ENCODE assay signal across 1 cellular context in the genomic region with DNA sequence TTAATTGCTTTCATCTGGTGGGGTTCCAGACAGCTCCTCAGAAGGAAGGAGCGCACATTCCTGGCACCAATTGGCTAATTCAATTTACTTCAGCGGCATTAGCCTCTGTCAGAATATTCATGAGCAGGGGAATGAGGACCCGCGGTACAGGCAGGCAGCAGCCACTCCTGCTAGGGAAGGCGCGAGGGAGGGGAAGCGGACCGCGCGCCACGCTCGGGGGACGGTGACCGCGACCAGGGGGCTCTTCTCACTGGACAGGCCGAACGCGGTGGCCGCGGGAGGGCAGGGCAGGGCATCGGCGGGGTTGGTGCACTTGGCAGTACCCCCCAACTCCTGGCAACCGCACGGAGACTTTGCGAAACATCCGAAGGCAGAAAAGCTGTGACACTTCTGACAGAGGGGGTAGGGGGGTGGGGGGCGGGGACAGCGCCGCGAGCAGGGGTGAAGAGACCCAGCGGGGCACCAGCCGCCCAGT.
TF ChIP-seq lines count a peak whose summit lies in the region.

A gene (plus strand): TSS at position 160 of the 475 bp plus-strand sequence.

TF ChIP-seq in GM23338, 12 proteins besides CTCF, POLR2A, EP300 and RAD21:
- TF ChIP-seq, protein P1, sequence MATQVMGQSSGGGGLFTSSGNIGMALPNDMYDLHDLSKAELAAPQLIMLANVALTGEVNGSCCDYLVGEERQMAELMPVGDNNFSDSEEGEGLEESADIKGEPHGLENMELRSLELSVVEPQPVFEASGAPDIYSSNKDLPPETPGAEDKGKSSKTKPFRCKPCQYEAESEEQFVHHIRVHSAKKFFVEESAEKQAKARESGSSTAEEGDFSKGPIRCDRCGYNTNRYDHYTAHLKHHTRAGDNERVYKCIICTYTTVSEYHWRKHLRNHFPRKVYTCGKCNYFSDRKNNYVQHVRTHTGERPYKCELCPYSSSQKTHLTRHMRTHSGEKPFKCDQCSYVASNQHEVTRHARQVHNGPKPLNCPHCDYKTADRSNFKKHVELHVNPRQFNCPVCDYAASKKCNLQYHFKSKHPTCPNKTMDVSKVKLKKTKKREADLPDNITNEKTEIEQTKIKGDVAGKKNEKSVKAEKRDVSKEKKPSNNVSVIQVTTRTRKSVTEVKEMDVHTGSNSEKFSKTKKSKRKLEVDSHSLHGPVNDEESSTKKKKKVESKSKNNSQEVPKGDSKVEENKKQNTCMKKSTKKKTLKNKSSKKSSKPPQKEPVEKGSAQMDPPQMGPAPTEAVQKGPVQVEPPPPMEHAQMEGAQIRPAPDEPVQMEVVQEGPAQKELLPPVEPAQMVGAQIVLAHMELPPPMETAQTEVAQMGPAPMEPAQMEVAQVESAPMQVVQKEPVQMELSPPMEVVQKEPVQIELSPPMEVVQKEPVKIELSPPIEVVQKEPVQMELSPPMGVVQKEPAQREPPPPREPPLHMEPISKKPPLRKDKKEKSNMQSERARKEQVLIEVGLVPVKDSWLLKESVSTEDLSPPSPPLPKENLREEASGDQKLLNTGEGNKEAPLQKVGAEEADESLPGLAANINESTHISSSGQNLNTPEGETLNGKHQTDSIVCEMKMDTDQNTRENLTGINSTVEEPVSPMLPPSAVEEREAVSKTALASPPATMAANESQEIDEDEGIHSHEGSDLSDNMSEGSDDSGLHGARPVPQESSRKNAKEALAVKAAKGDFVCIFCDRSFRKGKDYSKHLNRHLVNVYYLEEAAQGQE (IDR thresholded peaks at IDR 0.05; ENCODE audit: unreplicated experiment) = no peak
- TF ChIP-seq POLR2AphosphoS5 (IDR thresholded peaks at IDR 0.05; ENCODE audit: low read depth) (peak; percentile 44), ZNF114 (CRISPR knock-in tag; IDR thresholded peaks at IDR 0.05) (no peak)
TF ChIP-seq in GM23338: peak in this region for 1.
